13 cellular contexts compared by ENCODE assay signal in genomic region chr14:22538671-22539228, GRCh38. TPM values are rescaled to one million over a fixed set of nuclear protein-coding genes. Genes with fewer than 3 reads are reported as not detected.
DNase-seq lines count a peak whose midpoint lies in the region; ATAC-seq and TF ChIP-seq lines count a peak whose summit lies in the region.
"Had no signal": no experiment of that assay in that cellular context is flagged by ENCODE, and none has a peak within 500 bp of the region (broad histone marks: within the 10 kb centered on the region; RNA-seq: fewer than 3 reads in every experiment).

No MANE protein-coding gene starts in this region.

- TF ChIP-seq POLR2A in testis (IDR thresholded peaks at IDR 0.05): no peak

- ATAC-seq in T-helper 17 cell: no peak
- ATAC-seq in GM18909 (IDR thresholded peaks at IDR 0.05; ENCODE audit: poor library complexity, unreplicated experiment): no peak
- ATAC-seq: left colon had no signal

- H3K36me3 Mint-ChIP-seq in activated naive CD4-positive, alpha-beta T cell treated with anti-CD3 and anti-CD28 coated beads for 36 hours (ENCODE audit: low read depth): peaks cover 95% of the 10 kb centered on the region
- peaks cover 20% of the 10 kb centered on the region for H3K36me3 Mint-ChIP-seq in T-helper 17 cell (ENCODE audit: low read depth)
- H3K36me3 Mint-ChIP-seq in endodermal cell (ENCODE audit: low read depth): no peaks in the 10 kb centered on the region
- H3K36me3 Mint-ChIP-seq: neural progenitor cell had no signal

- H3K4me1 ChIP-seq in endodermal cell (ENCODE audit: control insufficient read depth, insufficient read depth, low read length) (no peaks in the 10 kb centered on the region), testis (peaks cover 12% of the 10 kb centered on the region)
- H3K4me1 ChIP-seq: neural progenitor cell had no signal

- TF ChIP-seq CTCF in endodermal cell (conservative IDR thresholded peaks at IDR 0.05): no peak
- TF ChIP-seq CTCF in testis (IDR thresholded peaks at IDR 0.05): no peak

- no peak overlapping the region for H3K27ac ChIP-seq in endodermal cell (ENCODE audit: low read depth, low read length)
- peak overlapping the region; percentile 50 to 72 for H3K27ac ChIP-seq in testis
- H3K27ac ChIP-seq: neural progenitor cell had no signal

- 89 to 92% methylated on average over 2 to 5 of the region's 5 CpGs for WGBS in endodermal cell (ENCODE audit: insufficient coverage in 1 of 2, insufficient read length in 1 of 2), 2 experiments
- WGBS in testis, 2 donors: 57 to 59% methylated on average over 5 of the region's 5 CpGs

- H3K9me3 ChIP-seq in T-helper 17 cell (ENCODE audit: control insufficient read depth, low read length, poor library complexity, severe bottlenecking) (no peaks in the 10 kb centered on the region), endodermal cell (ENCODE audit: control insufficient read depth, low read length) (no peaks in the 10 kb centered on the region), testis (no peaks in the 10 kb centered on the region)

- H3K27me3 ChIP-seq in endodermal cell (ENCODE audit: control insufficient read depth, insufficient read depth, low read length, poor library complexity, severe bottlenecking) (no peaks in the 10 kb centered on the region), testis (no peaks in the 10 kb centered on the region)
- H3K27me3 ChIP-seq: neural progenitor cell had no signal

- no peaks in the 10 kb centered on the region for H3K27me3 Mint-ChIP-seq in activated naive CD4-positive, alpha-beta T cell treated with anti-CD3 and anti-CD28 coated beads for 36 hours (ENCODE audit: low read depth)
- H3K27me3 Mint-ChIP-seq in T-helper 17 cell: no peaks in the 10 kb centered on the region
- no peaks in the 10 kb centered on the region for H3K27me3 Mint-ChIP-seq in endodermal cell (ENCODE audit: insufficient read depth)

- peak; percentile 51 for DNase-seq in activated naive CD4-positive, alpha-beta T cell treated with anti-CD3 and anti-CD28 coated beads for 36 hours
- DNase-seq in activated naive CD4-positive, alpha-beta T cell treated with Interleukin-2 at 50 U/mL for 16 hours: no peak
- DNase-seq in T-helper 17 cell (no peak), endodermal cell (no peak), testis (no peak), NCI-H2029 treated with DMSO at 0.1 percent for 48 hours (lab: John Stamatoyannopoulos, UW) (no peak), amygdala (lab: John Stamatoyannopoulos, UW) (no peak)
- DNase-seq: DND-41, head of caudate nucleus, left colon, T-helper 9 cell had no signal

- H3K9me3 Mint-ChIP-seq in activated naive CD4-positive, alpha-beta T cell treated with anti-CD3 and anti-CD28 coated beads for 36 hours: no peaks in the 10 kb centered on the region
- H3K9me3 Mint-ChIP-seq in endodermal cell: no peaks in the 10 kb centered on the region
- H3K9me3 Mint-ChIP-seq: neural progenitor cell had no signal

- peak overlapping the region; percentile 98 for H3K27ac Mint-ChIP-seq in activated naive CD4-positive, alpha-beta T cell treated with anti-CD3 and anti-CD28 coated beads for 36 hours
- H3K27ac Mint-ChIP-seq in T-helper 17 cell (peak overlapping the region; percentile 100), endodermal cell (peak overlapping the region; percentile 12)
- H3K27ac Mint-ChIP-seq: neural progenitor cell had no signal

- no peak overlapping the region for H3K9ac ChIP-seq in endodermal cell (ENCODE audit: extremely low read depth, low read length, poor library complexity, severe bottlenecking)
- H3K9ac ChIP-seq: neural progenitor cell had no signal

- no peaks in the 10 kb centered on the region for H3K36me3 ChIP-seq in endodermal cell (ENCODE audit: control insufficient read depth, insufficient read depth, low read length)
- H3K36me3 ChIP-seq in testis (ENCODE audit: low read depth, missing control alignments): no peaks in the 10 kb centered on the region
- H3K36me3 ChIP-seq: neural progenitor cell had no signal

- H3K4me3 ChIP-seq in endodermal cell (ENCODE audit: low read length) (no peak overlapping the region), testis (no peak overlapping the region)
- H3K4me3 ChIP-seq: neural progenitor cell had no signal

- CTCF ChIA-PET in activated naive CD4-positive, alpha-beta T cell treated with anti-CD3 and anti-CD28 coated beads for 36 hours (lab: Charles Lee): interaction anchor here (1.1 to 6.7 kb wide), 7 partner anchors 11 to 490 kb away, joined by 3 to 67 read pairs (median 5); no protein-coding TSS in a partner anchor

- peak overlapping the region; percentile 67 for H3K4me3 Mint-ChIP-seq in activated naive CD4-positive, alpha-beta T cell treated with anti-CD3 and anti-CD28 coated beads for 36 hours
- H3K4me3 Mint-ChIP-seq in T-helper 17 cell (peak overlapping the region; percentile 94), endodermal cell (no peak overlapping the region)
- H3K4me3 Mint-ChIP-seq: neural progenitor cell had no signal

- peaks cover 92% of the 10 kb centered on the region for H3K4me1 Mint-ChIP-seq in activated naive CD4-positive, alpha-beta T cell treated with anti-CD3 and anti-CD28 coated beads for 36 hours (ENCODE audit: low read depth)
- H3K4me1 Mint-ChIP-seq in T-helper 17 cell (peaks cover 83% of the 10 kb centered on the region), endodermal cell (peaks cover 8% of the 10 kb centered on the region)
- H3K4me1 Mint-ChIP-seq: neural progenitor cell had no signal

- intact Hi-C loops in activated naive CD4-positive, alpha-beta T cell treated with anti-CD3 and anti-CD28 coated beads for 36 hours (cut with micrococcal nuclease): loop anchor here (5.0 kb wide), 1 partner anchor 671 kb away; no protein-coding TSS in a partner anchor
- intact Hi-C loops in testis (cut with DNase I; ENCODE audit: low total_unique reads): no loop called here

RNA-seq across cellular contexts. Expression of gene DAD1, which starts 50.3 kb away (rescaled TPM):
- total RNA-seq in activated naive CD4-positive, alpha-beta T cell treated with anti-CD3 and anti-CD28 coated beads for 36 hours: 100 to 1,000 TPM; 219 to 226 TPM
- total RNA-seq in T-helper 17 cell (10 to 100 TPM; 95.4 to 96.0 TPM), endodermal cell (100 to 1,000 TPM; 176 to 193 TPM), testis (100 to 1,000 TPM; 209 to 235 TPM)
- polyA plus RNA-seq in endodermal cell (2013, experiment 1 of 2): 241 TPM
- 234 TPM for polyA plus RNA-seq in endodermal cell (2013, experiment 2 of 2)
- 350 TPM for polyA plus RNA-seq in testis (ENCODE audit: insufficient read depth, low read depth, low replicate concordance)

RNA-seq across cellular contexts. Expression of gene ABHD4, which starts 59.4 kb away (rescaled TPM):
- 10 to 100 TPM; 11.1 to 11.9 TPM for total RNA-seq in activated naive CD4-positive, alpha-beta T cell treated with anti-CD3 and anti-CD28 coated beads for 36 hours
- total RNA-seq in T-helper 17 cell: 10 to 100 TPM; 12.3 to 19.0 TPM
- 10 to 100 TPM; 68.3 to 77.7 TPM for total RNA-seq in endodermal cell
- 18.7 TPM for polyA plus RNA-seq in endodermal cell (2013, experiment 1 of 2)
- polyA plus RNA-seq in endodermal cell (2013, experiment 2 of 2): 15.9 TPM
- total RNA-seq in testis: 100 to 1,000 TPM; 122 to 158 TPM
- 111 TPM for polyA plus RNA-seq in testis (ENCODE audit: insufficient read depth, low read depth, low replicate concordance)

Comparison
In these comparisons a context has a peak if more than half of its experiments do, and no peak if none do; other contexts are left out.
1. H3K27ac Mint-ChIP-seq: peak in every context shown above with its lines; median percentile 100 in T-helper 17 cell; 98 in activated naive CD4-positive, alpha-beta T cell treated with anti-CD3 and anti-CD28 coated beads for 36 hours; 12 in endodermal cell.